Comparison of ENCODE assay signal across 29 cellular contexts in the genomic region with DNA sequence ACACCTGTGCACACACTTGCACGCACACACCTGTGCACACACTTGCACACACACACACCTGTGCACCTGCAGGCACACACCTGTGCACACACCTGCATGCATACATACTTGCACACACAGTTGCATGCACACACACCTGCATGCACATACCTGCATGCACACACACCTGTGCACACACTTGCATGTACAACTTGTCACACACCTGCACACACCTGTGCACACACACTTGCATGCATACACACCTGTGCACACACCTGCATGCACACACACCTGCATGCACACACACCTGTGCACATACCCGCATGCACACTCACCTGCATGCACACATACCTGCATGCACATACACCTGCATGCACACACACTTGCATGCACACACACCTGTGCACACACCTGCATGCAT.
"Had no signal": no experiment of that assay in that cellular context is flagged by ENCODE, and none has a peak within 500 bp of the region (broad histone marks: within the 10 kb centered on the region; RNA-seq: fewer than 3 reads in every experiment).

No MANE protein-coding gene starts in this region.

- H3K4me1 Mint-ChIP-seq: stimulated activated memory B cell treated with anti-CD40 and anti-IgM and Interleukin-4, amounts not matched to agents 10 μg/mL and 1 μg/mL and 100 μg/mL, for 72 hours had no signal

- H3K27me3 ChIP-seq: heart left ventricle, pancreas, sigmoid colon, spleen, stomach, suprapubic skin, tibial artery, uterus had no signal

- H3K9me3 ChIP-seq: mucosa of descending colon, pancreas, prostate gland, suprapubic skin, thoracic aorta, uterus had no signal

- H3K27ac ChIP-seq: pancreas, prostate gland, sigmoid colon, spleen, stomach, suprapubic skin, thoracic aorta, tibial artery, uterus had no signal

- H3K27ac Mint-ChIP-seq: naive thymus-derived CD4-positive, alpha-beta T cell; stimulated activated memory B cell treated with anti-CD40 and anti-IgM and Interleukin-4, amounts not matched to agents 10 μg/mL and 1 μg/mL and 100 μg/mL, for 72 hours; type B pancreatic cell had no signal

- H3K4me3 ChIP-seq: heart left ventricle, left ventricle myocardium inferior, lung, mucosa of descending colon, pancreas, prostate gland, sigmoid colon, spleen, stomach, suprapubic skin, thoracic aorta, tibial artery, uterus had no signal

- DNase-seq: heart left ventricle; hypothalamus; immature natural killer cell; kidney; left colon; left ventricle myocardium inferior; midbrain; mucosa of descending colon; naive thymus-derived CD4-positive, alpha-beta T cell; nucleus accumbens; pancreas; posterior cingulate gyrus; retina; right cardiac atrium; sigmoid colon; small intestine; spleen; stimulated activated CD4-positive, alpha-beta T cell treated with anti-CD3 and anti-CD28 coated beads, Interleukin-4, amount 100 ng/mL, for 24 hours; stimulated activated naive CD8-positive, alpha-beta T cell treated with anti-CD3 and anti-CD28 coated beads, Interleukin-15, Interleukin-2, amounts not matched to agents 100 U/mL and 50 U/mL, for 24 hours; stomach; tibial artery; uterus had no signal

- H3K4me1 ChIP-seq: prostate gland, uterus had no signal

- H3K9me3 Mint-ChIP-seq: immature natural killer cell; natural killer cell treated with Interleukin-12 subunit alpha and Interleukin-12 subunit beta and Interleukin-15 and Interleukin-18, amount 100 ng/mL, for 72 hours; type B pancreatic cell had no signal

- ATAC-seq: heart left ventricle; left colon; mucosa of descending colon; naive thymus-derived CD4-positive, alpha-beta T cell; pancreas; right cardiac atrium; stimulated activated memory B cell treated with anti-CD40 and anti-IgM and Interleukin-4, amounts not matched to agents 10 μg/mL and 1 μg/mL and 100 μg/mL, for 72 hours; stimulated activated naive CD8-positive, alpha-beta T cell treated with anti-CD3 and anti-CD28 coated beads, Interleukin-15, Interleukin-2, amounts not matched to agents 100 U/mL and 50 U/mL, for 24 hours had no signal

- H3K36me3 ChIP-seq: pancreas, prostate gland, sigmoid colon, thoracic aorta, uterus had no signal

- H3K4me3 Mint-ChIP-seq: naive thymus-derived CD4-positive, alpha-beta T cell; natural killer cell treated with Interleukin-12 subunit alpha and Interleukin-12 subunit beta and Interleukin-15 and Interleukin-18, amount 100 ng/mL, for 72 hours; stimulated activated memory B cell treated with anti-CD40 and anti-IgM and Interleukin-4, amounts not matched to agents 10 μg/mL and 1 μg/mL and 100 μg/mL, for 72 hours; type B pancreatic cell had no signal

- H3K27me3 Mint-ChIP-seq: natural killer cell treated with Interleukin-12 subunit alpha and Interleukin-12 subunit beta and Interleukin-15 and Interleukin-18, amount 100 ng/mL, for 72 hours; stimulated activated memory B cell treated with anti-CD40 and anti-IgM and Interleukin-4, amounts not matched to agents 10 μg/mL and 1 μg/mL and 100 μg/mL, for 72 hours had no signal

- H3K36me3 Mint-ChIP-seq: natural killer cell treated with Interleukin-12 subunit alpha and Interleukin-12 subunit beta and Interleukin-15 and Interleukin-18, amount 100 ng/mL, for 72 hours; type B pancreatic cell had no signal
